ENCODE assay signal across 9 cellular contexts in the genomic region with DNA sequence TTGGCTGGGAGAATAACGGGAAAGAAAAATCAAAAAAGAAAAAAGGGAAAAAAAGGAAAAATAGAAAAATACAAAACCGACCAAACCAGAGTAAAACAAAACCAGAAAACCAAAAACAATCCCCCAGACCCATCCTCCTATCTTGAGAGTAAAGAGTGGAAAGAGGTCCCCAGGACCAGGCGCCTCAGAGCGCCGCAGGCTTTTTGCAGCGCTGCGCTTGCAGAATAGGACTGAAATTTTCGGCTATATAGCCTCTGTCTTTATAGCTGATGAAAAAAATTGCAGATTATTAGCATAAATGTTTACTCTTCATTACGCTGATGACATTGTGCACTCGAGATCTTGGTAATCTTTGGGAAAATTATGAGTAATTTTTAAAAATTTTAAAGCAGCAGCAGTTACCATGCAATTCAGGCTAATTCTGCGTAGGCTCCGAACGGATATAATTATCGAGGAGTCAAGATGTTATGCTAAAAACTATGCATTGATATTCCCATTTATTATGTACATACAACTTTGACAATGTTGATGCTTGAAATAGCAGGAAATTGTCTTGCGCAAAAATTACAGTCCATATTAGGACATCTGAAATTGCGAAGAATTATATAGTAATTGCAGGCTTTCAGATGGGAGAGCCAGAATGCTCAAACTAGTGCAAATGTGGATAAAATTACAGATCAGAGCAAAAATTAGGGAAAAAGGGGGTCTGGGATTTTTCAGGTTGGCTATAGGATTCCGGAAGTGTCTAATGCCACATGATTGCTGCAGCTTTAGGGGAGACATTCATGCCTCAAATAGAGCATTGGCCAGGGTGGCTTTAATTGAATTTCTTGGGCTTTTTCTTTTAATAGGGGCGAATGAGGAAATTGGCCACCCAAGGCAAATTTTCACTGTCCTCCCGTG. TPM values are rescaled to one million over a fixed set of nuclear protein-coding genes. Genes with fewer than 3 reads are reported as not detected.
DNase-seq lines count a peak whose midpoint lies in the region; ATAC-seq lines count a peak whose summit lies in the region.
"Had no signal": no experiment of that assay in that cellular context is flagged by ENCODE, and none has a peak within 500 bp of the region (broad histone marks: within the 10 kb centered on the region; RNA-seq: fewer than 3 reads in every experiment).

No MANE protein-coding gene starts in this region.

- H3K4me3 Mint-ChIP-seq in activated naive CD4-positive, alpha-beta T cell treated with anti-CD3 and anti-CD28 coated beads, Interleukin-2, amount 50 U/mL, for 24 hours = peak overlapping the region; percentile 31
- H3K4me3 Mint-ChIP-seq in effector memory CD8-positive, alpha-beta T cell = peak overlapping the region; percentile 83 to 85
- H3K4me3 Mint-ChIP-seq in stimulated activated effector memory CD8-positive, alpha-beta T cell treated with anti-CD3 and anti-CD28 coated beads, Interleukin-12 subunit alpha, Interleukin-12 subunit beta, amount 100 ng/mL, for 72 hours = peak overlapping the region; percentile 72

- no peaks in the 10 kb centered on the region for H3K36me3 Mint-ChIP-seq in activated naive CD4-positive, alpha-beta T cell treated with anti-CD3 and anti-CD28 coated beads, Interleukin-2, amount 50 U/mL, for 24 hours
- peaks cover 48% of the 10 kb centered on the region for H3K36me3 Mint-ChIP-seq in effector memory CD8-positive, alpha-beta T cell (ENCODE audit: insufficient read depth)
- H3K36me3 Mint-ChIP-seq in stimulated activated effector memory CD8-positive, alpha-beta T cell treated with anti-CD3 and anti-CD28 coated beads, Interleukin-12 subunit alpha, Interleukin-12 subunit beta, amount 100 ng/mL, for 72 hours = peaks cover 3% of the 10 kb centered on the region

- peak overlapping the region; percentile 68 for H3K27ac Mint-ChIP-seq in activated naive CD4-positive, alpha-beta T cell treated with anti-CD3 and anti-CD28 coated beads, Interleukin-2, amount 50 U/mL, for 24 hours
- peak overlapping the region; percentile 55 to 70 for H3K27ac Mint-ChIP-seq in effector memory CD8-positive, alpha-beta T cell
- no peak overlapping the region for H3K27ac Mint-ChIP-seq in stimulated activated effector memory CD8-positive, alpha-beta T cell treated with anti-CD3 and anti-CD28 coated beads, Interleukin-12 subunit alpha, Interleukin-12 subunit beta, amount 100 ng/mL, for 72 hours

- peak overlapping the region; percentile 61 for H3K4me3 ChIP-seq in MG63

- no peaks in the 10 kb centered on the region; the same call in 1 of the 2 replicates for H3K36me3 ChIP-seq in MG63

- no peaks in the 10 kb centered on the region for H3K9me3 Mint-ChIP-seq in activated naive CD4-positive, alpha-beta T cell treated with anti-CD3 and anti-CD28 coated beads, Interleukin-2, amount 50 U/mL, for 24 hours
- H3K9me3 Mint-ChIP-seq in effector memory CD8-positive, alpha-beta T cell = no peaks in the 10 kb centered on the region
- no peaks in the 10 kb centered on the region for H3K9me3 Mint-ChIP-seq in stimulated activated effector memory CD8-positive, alpha-beta T cell treated with anti-CD3 and anti-CD28 coated beads, Interleukin-12 subunit alpha, Interleukin-12 subunit beta, amount 100 ng/mL, for 72 hours

- H3K9me3 ChIP-seq in MG63 = no peaks in the 10 kb centered on the region

- H3K27me3 ChIP-seq in MG63 = no peaks in the 10 kb centered on the region

- DNase-seq in activated naive CD4-positive, alpha-beta T cell treated with anti-CD3 and anti-CD28 coated beads, Interleukin-2, amount 50 U/mL, for 16 hours = no peak
- DNase-seq in MG63 (no peak), NCI-H187 treated with DMSO at 0.1 percent for 48 hours (lab: John Stamatoyannopoulos, UW) (no peak)
- no peak for DNase-seq in effector memory CD8-positive, alpha-beta T cell
- DNase-seq in stimulated activated effector memory CD8-positive, alpha-beta T cell treated with anti-CD3 and anti-CD28 coated beads, Interleukin-12 subunit alpha, Interleukin-12 subunit beta, amount 100 ng/mL, for 72 hours (ENCODE audit: low spot score in 2 of 2) = no peak
- DNase-seq in stimulated activated naive CD4-positive, alpha-beta T cell treated with Interleukin-2 at 50 U/mL for 16 hours (lab: John Stamatoyannopoulos, UW) = no peak
- DNase-seq: effector memory CD4-positive, alpha-beta T cell had no signal

- H3K4me1 Mint-ChIP-seq in activated naive CD4-positive, alpha-beta T cell treated with anti-CD3 and anti-CD28 coated beads, Interleukin-2, amount 50 U/mL, for 24 hours = peaks cover 33% of the 10 kb centered on the region
- peaks cover 28% of the 10 kb centered on the region in 2 donors for H3K4me1 Mint-ChIP-seq in effector memory CD8-positive, alpha-beta T cell (ENCODE audit: low read depth in 2 of 2)
- H3K4me1 Mint-ChIP-seq in stimulated activated effector memory CD8-positive, alpha-beta T cell treated with anti-CD3 and anti-CD28 coated beads, Interleukin-12 subunit alpha, Interleukin-12 subunit beta, amount 100 ng/mL, for 72 hours = peaks cover 41% of the 10 kb centered on the region

- ATAC-seq in effector memory CD8-positive, alpha-beta T cell (replicated peaks) = no peak
- no peak for ATAC-seq in stimulated activated effector memory CD8-positive, alpha-beta T cell treated with anti-CD3 and anti-CD28 coated beads, Interleukin-12 subunit alpha, Interleukin-12 subunit beta, amount 100 ng/mL, for 72 hours
- no peak for ATAC-seq in HG03025 (IDR thresholded peaks at IDR 0.05; ENCODE audit: low FRiP score, unreplicated experiment)

- H3K27me3 Mint-ChIP-seq in activated naive CD4-positive, alpha-beta T cell treated with anti-CD3 and anti-CD28 coated beads, Interleukin-2, amount 50 U/mL, for 24 hours = peaks cover 62% of the 10 kb centered on the region
- peaks cover 85 to 96% of the 10 kb centered on the region in 2 donors for H3K27me3 Mint-ChIP-seq in effector memory CD8-positive, alpha-beta T cell

RNA-seq across cellular contexts. Expression of a gene that starts 8.4 kb away (rescaled TPM):
- 5.7 and 8.2 TPM in 2 replicates for total RNA-seq in MG63 (2014; rRNA removed; shearing (Covaris generic); ENCODE audit: low replicate concordance)

RNA-seq across cellular contexts. Expression of a gene that starts 9.0 kb away (rescaled TPM):
- total RNA-seq in MG63 (2014; rRNA removed; shearing (Covaris generic); ENCODE audit: low replicate concordance) = not detected in 2 replicates

Comparison
In these comparisons a context has a peak if more than half of its experiments do, and no peak if none do; other contexts are left out.
1. H3K4me3 Mint-ChIP-seq: peak in every context shown above with its lines; median percentile 84 in effector memory CD8-positive, alpha-beta T cell; 72 in stimulated activated effector memory CD8-positive, alpha-beta T cell treated with anti-CD3 and anti-CD28 coated beads, Interleukin-12 subunit alpha, Interleukin-12 subunit beta, amount 100 ng/mL, for 72 hours; 31 in activated naive CD4-positive, alpha-beta T cell treated with anti-CD3 and anti-CD28 coated beads, Interleukin-2, amount 50 U/mL, for 24 hours.